Comparison of ENCODE assay signal across 20 cellular contexts in the genomic region with DNA sequence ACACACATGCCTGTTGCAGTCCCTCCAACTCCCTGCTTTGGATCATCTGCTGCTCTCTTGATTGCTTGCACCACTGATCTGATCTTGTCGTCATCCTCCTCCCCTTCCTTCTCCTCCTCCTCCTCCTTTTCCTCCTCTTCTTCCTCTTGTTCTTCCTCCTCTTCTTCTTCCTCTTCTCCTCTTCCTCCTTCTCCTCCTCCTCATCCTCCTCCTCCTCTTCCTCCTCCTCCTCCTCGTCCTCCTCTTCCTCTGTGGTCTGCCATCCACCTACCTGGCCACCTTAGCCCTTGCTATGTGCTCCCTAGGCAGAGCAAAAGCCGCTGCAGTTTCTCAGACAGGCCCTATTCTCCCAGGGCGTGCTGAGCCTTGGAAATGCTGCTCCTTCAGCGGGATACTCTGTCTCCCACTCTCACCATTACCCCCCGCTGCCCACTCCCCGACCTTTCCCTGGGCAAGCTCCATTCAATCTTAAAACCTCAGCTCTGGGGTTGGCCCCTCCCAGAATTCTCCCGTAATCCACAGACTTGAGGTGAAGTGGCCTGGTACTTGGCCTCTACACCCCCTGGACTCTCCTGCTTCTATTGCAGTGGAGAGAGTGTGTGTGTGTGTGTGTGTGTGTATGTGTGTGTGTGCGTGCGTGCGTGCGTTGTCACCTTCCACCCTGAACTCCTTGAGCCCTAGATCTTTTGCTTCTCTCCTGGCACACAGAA.
DNase-seq lines count a peak whose midpoint lies in the region; ATAC-seq, FAIRE-seq and TF ChIP-seq lines count a peak whose summit lies in the region.
"Had no signal": no experiment of that assay in that cellular context is flagged by ENCODE, and none has a peak within 500 bp of the region (broad histone marks: within the 10 kb centered on the region; RNA-seq: fewer than 3 reads in every experiment).

No MANE protein-coding gene starts in this region.

- BruUV-seq in K562 (replicated peaks; lab: Mats Ljungman, UMichigan): no TSS peak

- no peak for TF ChIP-seq EP300 in K562 (IDR thresholded peaks at IDR 0.05; ENCODE audit: low read length)

- CTCF ChIA-PET in K562 (lab: Yijun Ruan, JAX; ENCODE audit: low intra/inter-chr PET ratio): no interaction called here

- H3K9me3 Mint-ChIP-seq in HFFc6 (no peaks in the 10 kb centered on the region), CD14-positive monocyte (peaks cover 0 to 2% (median 0%) of the 10 kb centered on the region in 7 donors)

- H3K36me3 Mint-ChIP-seq in HFFc6 (ENCODE audit: low read depth) (peaks cover 66% of the 10 kb centered on the region), CD14-positive monocyte (no peaks in the 10 kb centered on the region)

- TF ChIP-seq POLR2A in K562 (conservative IDR thresholded peaks at IDR 0.05) (no peak), prostate gland (IDR thresholded peaks at IDR 0.05) (no peak)

- TF ChIP-seq CTCF in HFFc6 (IDR thresholded peaks at IDR 0.05): no peak
- no peak for TF ChIP-seq CTCF in K562 (IDR thresholded peaks at IDR 0.05 in 2 of 3, conservative IDR thresholded peaks at IDR 0.05 in 1 of 3; ENCODE audit: insufficient read depth in 2 of 3, low read depth in 1 of 3, low read length in 3 of 3)
- no peak for TF ChIP-seq CTCF in lower lobe of right lung (IDR thresholded peaks at IDR 0.05)
- TF ChIP-seq CTCF in CD14-positive monocyte (IDR thresholded peaks at IDR 0.05): no peak
- TF ChIP-seq CTCF in prostate gland (IDR thresholded peaks at IDR 0.05): no peak

- no peak for TF ChIP-seq RAD21 in K562 (CRISPR knock-in tag; conservative IDR thresholded peaks at IDR 0.05 in 1 of 2, IDR thresholded peaks at IDR 0.05 in 1 of 2)

- H3K79me2 ChIP-seq in K562 (ENCODE audit: control insufficient read depth, insufficient read depth, low read length): no peaks in the 10 kb centered on the region

- no peak for FAIRE-seq in K562 (lab: Jason Lieb, UNC)

- no peak overlapping the region for H3K9ac ChIP-seq in K562 (ENCODE audit: insufficient read depth in 1 of 2, low read depth in 2 of 2, low read length in 2 of 2)
- no peak overlapping the region for H3K9ac ChIP-seq in subcutaneous abdominal adipose tissue (ENCODE audit: low read length in 5 of 5)
- H3K9ac ChIP-seq: BLaER1 treated with 17β-estradiol and CSF1 and Interleukin-3, amounts not matched to agents 10 nM and 100 nM; SK-N-SH had no signal

- H3K9me3 ChIP-seq in K562 (replicated peaks; ENCODE audit: control insufficient read depth, insufficient read depth, low read depth, low read length) (no peaks in the 10 kb centered on the region), lower lobe of right lung (no peaks in the 10 kb centered on the region), subcutaneous abdominal adipose tissue (ENCODE audit: control insufficient read depth in 5 of 5, low read length in 5 of 5) (no peaks in the 10 kb centered on the region), prostate gland (no peaks in the 10 kb centered on the region)
- H3K9me3 ChIP-seq: BLaER1 treated with 17β-estradiol and CSF1 and Interleukin-3, amounts not matched to agents 10 nM and 100 nM; SK-N-SH had no signal

- peaks cover 27 to 41% of the 10 kb centered on the region in 2 experiments for H3K27me3 ChIP-seq in K562 (ENCODE audit: control insufficient read depth in 2 of 2, insufficient read depth in 2 of 2, low read length in 2 of 2)
- H3K27me3 ChIP-seq in lower lobe of right lung (ENCODE audit: low read depth): no peaks in the 10 kb centered on the region
- H3K27me3 ChIP-seq in subcutaneous abdominal adipose tissue (ENCODE audit: control insufficient read depth in 5 of 5, insufficient read depth in 4 of 5, low read length in 5 of 5): no peaks in the 10 kb centered on the region
- H3K27me3 ChIP-seq in prostate gland (replicated peaks; ENCODE audit: insufficient read depth): no peaks in the 10 kb centered on the region

- H3K4me3 Mint-ChIP-seq in HFFc6 (no peak overlapping the region), CD14-positive monocyte (no peak overlapping the region)

- in situ Hi-C loops in K562 (cut with MboI): no loop called here

- H3K27ac ChIP-seq in K562 (ENCODE audit: extremely low read depth, low read depth, low read length) (no peak overlapping the region), lower lobe of right lung (peak overlapping the region; percentile 28), subcutaneous abdominal adipose tissue (ENCODE audit: low read depth, low read length) (peak overlapping the region; percentile 9), prostate gland (no peak overlapping the region)

- H3K36me3 ChIP-seq in K562 (ENCODE audit: control insufficient read depth, insufficient read depth, low read length): no peaks in the 10 kb centered on the region
- peaks cover 2% of the 10 kb centered on the region for H3K36me3 ChIP-seq in lower lobe of right lung
- H3K36me3 ChIP-seq in subcutaneous abdominal adipose tissue (ENCODE audit: control insufficient read depth in 5 of 5, insufficient read depth in 5 of 5, low read length in 5 of 5): peaks cover 0 to 7% (median 3%) of the 10 kb centered on the region in 5 donors
- H3K36me3 ChIP-seq in prostate gland: no peaks in the 10 kb centered on the region

- intact Hi-C loops in K562 (cut with micrococcal nuclease) (no loop called here), lower lobe of right lung (cut with DNase I) (no loop called here), CD14-positive monocyte (cut with micrococcal nuclease) (no loop called here), prostate gland (cut with DNase I) (no loop called here)

- DNase-seq in HFFc6: no peak
- DNase-seq in K562 (ENCODE audit: extremely low read depth in 1 of 4, low spot score in 3 of 4): no peak
- no peak for DNase-seq in lower lobe of right lung
- DNase-seq in CD14-positive monocyte (ENCODE audit: low spot score): no peak
- DNase-seq in prostate gland (ENCODE audit: low spot score): no peak
- DNase-seq: DMS79, HCEC 1CT, Karpas-422, NCI-H1092, NCI-H146, NCI-H2029 treated with DMSO at 0.1 percent for 48 hours, NCI-H2171, PC-3, RPMI8226, SHP77 treated with DMSO at 0.1 percent for 48 hours, SK-N-SH had no signal

- 0 out of 2 replicates have a peak, but pooled peaks cover 2% of the 10 kb centered on the region for H4K20me1 ChIP-seq in K562 (replicated peaks; ENCODE audit: control insufficient read depth, insufficient read depth, low read length)

- H3K27ac Mint-ChIP-seq in HFFc6: peak overlapping the region; percentile 48; the same call in 1 of the 2 replicates
- H3K27ac Mint-ChIP-seq in CD14-positive monocyte: peak overlapping the region in 1 of 7 donors; percentile 35

- H3K4me2 ChIP-seq in K562 (ENCODE audit: insufficient read depth, low read length): no peak overlapping the region
- H3K4me2 ChIP-seq: SK-N-SH had no signal

- ATAC-seq in K562 (no peak), lower lobe of right lung (peak in 1 of 2 donors; percentile 30), HG03139 (IDR thresholded peaks at IDR 0.05; ENCODE audit: unreplicated experiment) (no peak), HG02798 (IDR thresholded peaks at IDR 0.05; ENCODE audit: poor library complexity, unreplicated experiment) (no peak)
- ATAC-seq: PC-3 had no signal

- no peaks in the 10 kb centered on the region for H3K9me1 ChIP-seq in K562 (ENCODE audit: control insufficient read depth, insufficient read depth, low read length)

- no peaks in the 10 kb centered on the region; the same call in 1 of the 2 replicates for H3K27me3 Mint-ChIP-seq in HFFc6 (ENCODE audit: insufficient read depth)
- H3K27me3 Mint-ChIP-seq in CD14-positive monocyte (ENCODE audit: low read depth in 3 of 3): peaks cover 3 to 16% (median 12%) of the 10 kb centered on the region in 3 donors

- H3K4me1 ChIP-seq in K562 (replicated peaks in 1 of 2; ENCODE audit: control insufficient read depth in 2 of 2, insufficient read depth in 2 of 2, low read length in 2 of 2): no peaks in the 10 kb centered on the region
- peaks cover 19% of the 10 kb centered on the region for H3K4me1 ChIP-seq in lower lobe of right lung
- H3K4me1 ChIP-seq in subcutaneous abdominal adipose tissue (ENCODE audit: control insufficient read depth in 5 of 5, insufficient read depth in 5 of 5, low read length in 5 of 5): peaks cover 2 to 53% (median 11%) of the 10 kb centered on the region in 5 donors
- H3K4me1 ChIP-seq in prostate gland (replicated peaks): no peaks in the 10 kb centered on the region

- H2AFZ ChIP-seq in K562 (ENCODE audit: low read depth, low read length): no peak overlapping the region

- WGBS in K562 (ENCODE audit: insufficient coverage, low coverage, missing lambda C conversion rate): 6% methylated on average over 11 of the region's 12 CpGs
- WGBS in prostate gland: 84% methylated on average over 12 of the region's 12 CpGs

- H3K4me1 Mint-ChIP-seq in HFFc6 (ENCODE audit: low read depth) (peaks cover 61% of the 10 kb centered on the region), CD14-positive monocyte (peaks cover 25% of the 10 kb centered on the region)

- POLR2A ChIA-PET in K562 (lab: Yijun Ruan, JAX): no interaction called here

- H3K4me3 ChIP-seq in K562 (no peak overlapping the region), lower lobe of right lung (no peak overlapping the region), subcutaneous abdominal adipose tissue (ENCODE audit: low read depth in 1 of 5, low read length in 5 of 5) (no peak overlapping the region), prostate gland (no peak overlapping the region)
- H3K4me3 ChIP-seq: BLaER1 treated with 17β-estradiol and CSF1 and Interleukin-3, amounts not matched to agents 10 nM and 100 nM had no signal

TF ChIP-seq in K562, 482 proteins besides CTCF, POLR2A, EP300 and RAD21 (continues in another document):
- TF ChIP-seq THRB (CRISPR knock-in tag; conservative IDR thresholded peaks at IDR 0.05): 0 out of 2 replicates have a peak, but pooled peaks have one; percentile 30

Comparison
In these comparisons a context has a peak if more than half of its experiments do, and no peak if none do; other contexts are left out.
1. H3K27ac ChIP-seq: peak in lower lobe of right lung (single experiment) and subcutaneous abdominal adipose tissue (single experiment); none in K562 (single experiment) and prostate gland (0 of 2).